ENCODE assay signal across 1 cellular context in the genomic region with DNA sequence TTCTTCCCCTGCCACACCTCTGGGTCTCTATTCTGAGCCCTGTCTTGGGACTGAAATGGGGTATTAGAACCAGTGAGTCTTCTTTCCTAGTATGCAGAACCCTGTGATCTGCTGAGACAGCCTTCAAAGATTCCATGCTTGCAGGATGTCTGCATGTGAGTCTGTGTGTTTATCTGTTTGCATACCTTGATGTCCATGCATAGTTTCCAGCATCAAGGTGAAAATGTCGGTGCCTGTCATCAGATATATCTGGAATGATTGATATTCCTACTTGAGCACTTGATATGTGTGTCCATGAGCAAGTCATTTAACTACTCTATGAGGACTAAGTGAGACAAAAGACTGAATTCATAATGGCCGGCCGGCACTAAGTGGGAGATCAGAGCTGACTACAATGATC.
TF ChIP-seq lines count a peak whose summit lies in the region.

No MANE protein-coding gene starts in this region.

TF ChIP-seq in HCT116, 20 proteins besides CTCF, POLR2A, EP300 and RAD21:
- TF ChIP-seq ZBTB33 (IDR thresholded peaks at IDR 0.05; ENCODE audit: extremely low read depth, insufficient replicate concordance, low read length) = no peak
- peak; percentile 19; the same call in 1 of the 2 replicates for TF ChIP-seq SP1 (IDR thresholded peaks at IDR 0.05; ENCODE audit: low read depth)
